43 cellular contexts compared by ENCODE assay signal in the genomic region with DNA sequence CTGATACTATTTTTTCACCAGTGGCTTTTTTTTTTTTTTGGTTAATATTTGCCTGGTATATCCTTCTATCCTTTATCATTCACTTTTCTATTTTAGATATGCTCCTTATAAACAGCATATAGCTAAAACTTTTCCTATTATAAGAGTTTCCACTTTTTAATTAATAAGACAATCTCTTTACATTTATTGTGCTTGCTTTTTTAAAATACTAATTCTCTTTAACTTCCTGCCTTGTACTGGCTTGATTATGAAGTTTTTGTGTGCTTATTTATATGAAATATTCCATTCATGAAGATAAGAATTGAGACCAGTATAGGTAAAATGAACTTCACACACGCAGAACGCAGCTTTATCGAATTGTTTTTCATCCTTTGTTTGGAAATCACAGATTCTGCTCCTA. TPM values are rescaled to one million over a fixed set of nuclear protein-coding genes. Genes with fewer than 3 reads are reported as not detected.
"Had no signal": no experiment of that assay in that cellular context is flagged by ENCODE, and none has a peak within 500 bp of the region (broad histone marks: within the 10 kb centered on the region; RNA-seq: fewer than 3 reads in every experiment).

No MANE protein-coding gene starts in this region.

- H3K36me3 Mint-ChIP-seq: activated naive CD4-positive, alpha-beta T cell treated with anti-CD3 and anti-CD28 coated beads, Interleukin-2, amount 10 ng/mL, durations not matched to agents 7 days and 5 days; activated naive CD4-positive, alpha-beta T cell treated with anti-CD3 and anti-CD28 coated beads, Interleukin-2, amount 50 U/mL, for 24 hours; activated naive CD4-positive, alpha-beta T cell treated with anti-CD3 and anti-CD28 coated beads, Interleukin-2, amount 50 U/mL, for 72 hours; activated naive CD8-positive, alpha-beta T cell; activated naive CD8-positive, alpha-beta T cell treated with anti-CD3 and anti-CD28 coated beads for 36 hours; activated naive CD8-positive, alpha-beta T cell treated with anti-CD3 and anti-CD28 coated beads, Interleukin-2, amount 10 ng/mL, durations not matched to agents 7 days and 5 days; brain had no signal

- H3K4me3 Mint-ChIP-seq: activated naive CD4-positive, alpha-beta T cell treated with anti-CD3 and anti-CD28 coated beads for 36 hours; activated naive CD4-positive, alpha-beta T cell treated with anti-CD3 and anti-CD28 coated beads, Interleukin-2, amount 10 ng/mL, durations not matched to agents 7 days and 5 days; activated naive CD4-positive, alpha-beta T cell treated with anti-CD3 and anti-CD28 coated beads, Interleukin-2, amount 50 U/mL, for 24 hours; activated naive CD8-positive, alpha-beta T cell; activated naive CD8-positive, alpha-beta T cell treated with anti-CD3 and anti-CD28 coated beads for 36 hours; activated naive CD8-positive, alpha-beta T cell treated with anti-CD3 and anti-CD28 coated beads, Interleukin-2, amount 10 ng/mL, durations not matched to agents 7 days and 5 days; activated naive CD8-positive, alpha-beta T cell treated with anti-CD3 and anti-CD28 coated beads, Interleukin-2, amount 50 U/mL, for 24 hours; activated T-cell treated with anti-CD3 and anti-CD28 coated beads, Interleukin-2, amount 50 U/mL, for 24 hours; activated T-cell treated with anti-CD3 and anti-CD28 coated beads, Interleukin-2, amount 50 U/mL, for 4 hours; activated T-cell treated with anti-CD3 and anti-CD28 coated beads, Interleukin-2, amount 50 U/mL, for 72 hours; activated T-helper 1 cell treated with anti-CD3 and anti-CD28 coated beads, Interleukin-12 subunit alpha, Interleukin-12 subunit beta, Interleukin-2, Interleukin-4 antibody, amounts not matched to agents 30 ng/mL and 10 ng/mL and 1 ng/mL, durations not matched to agents 14 hours and 24 hours and 36 hours; activated T-helper 17 cell treated with anti-CD3 and anti-CD28 coated beads, Interleukin-2, amount 50 U/mL, for 72 hours; brain; central memory CD8-positive, alpha-beta T cell had no signal

- H3K4me1 ChIP-seq: adrenal gland, ascending aorta, body of pancreas, breast epithelium had no signal

- H3K9me3 Mint-ChIP-seq: activated naive CD4-positive, alpha-beta T cell treated with anti-CD3 and anti-CD28 coated beads for 36 hours; activated naive CD4-positive, alpha-beta T cell treated with anti-CD3 and anti-CD28 coated beads, Interleukin-2, amount 10 ng/mL, durations not matched to agents 7 days and 5 days; activated naive CD4-positive, alpha-beta T cell treated with anti-CD3 and anti-CD28 coated beads, Interleukin-2, amount 50 U/mL, for 24 hours; activated naive CD4-positive, alpha-beta T cell treated with anti-CD3 and anti-CD28 coated beads, Interleukin-2, amount 50 U/mL, for 72 hours; activated naive CD8-positive, alpha-beta T cell treated with anti-CD3 and anti-CD28 coated beads for 36 hours; activated naive CD8-positive, alpha-beta T cell treated with anti-CD3 and anti-CD28 coated beads, Interleukin-2, amount 10 ng/mL, durations not matched to agents 7 days and 5 days; activated naive CD8-positive, alpha-beta T cell treated with anti-CD3 and anti-CD28 coated beads, Interleukin-2, amount 50 U/mL, for 24 hours; activated T-cell treated with anti-CD3 and anti-CD28 coated beads, Interleukin-2, amount 50 U/mL, for 24 hours; activated T-cell treated with anti-CD3 and anti-CD28 coated beads, Interleukin-2, amount 50 U/mL, for 4 hours; activated T-cell treated with anti-CD3 and anti-CD28 coated beads, Interleukin-2, amount 50 U/mL, for 72 hours; activated T-helper 1 cell treated with anti-CD3 and anti-CD28 coated beads, Interleukin-12 subunit alpha, Interleukin-12 subunit beta, Interleukin-2, Interleukin-4 antibody, amounts not matched to agents 30 ng/mL and 10 ng/mL and 1 ng/mL, durations not matched to agents 14 hours and 24 hours and 36 hours; activated T-helper 17 cell treated with anti-CD3 and anti-CD28 coated beads, Interleukin-2, amount 50 U/mL, for 72 hours; activated T-helper 2 cell treated with anti-CD3 and anti-CD28 coated beads, Interferon-gamma antibody, Interleukin-2, Interleukin-4, amounts not matched to agents 10 μg/mL and 5 μg/mL and 100 μg/mL, durations not matched to agents 14 hours and 24 hours and 36 hours; brain; central memory CD8-positive, alpha-beta T cell had no signal

- H3K27me3 ChIP-seq: adrenal gland, ascending aorta, body of pancreas, brain microvascular endothelial cell, breast epithelium, cardiac muscle cell had no signal

- H3K9me3 ChIP-seq: adrenal gland, ascending aorta, body of pancreas, breast epithelium had no signal

- H3K27ac ChIP-seq: adrenal gland, ascending aorta, body of pancreas, brain microvascular endothelial cell, breast epithelium, cardiac muscle cell had no signal

- H3K27ac Mint-ChIP-seq: activated naive CD4-positive, alpha-beta T cell treated with anti-CD3 and anti-CD28 coated beads for 36 hours; activated naive CD4-positive, alpha-beta T cell treated with anti-CD3 and anti-CD28 coated beads, Interleukin-2, amount 10 ng/mL, durations not matched to agents 7 days and 5 days; activated naive CD4-positive, alpha-beta T cell treated with anti-CD3 and anti-CD28 coated beads, Interleukin-2, amount 50 U/mL, for 24 hours; activated naive CD4-positive, alpha-beta T cell treated with anti-CD3 and anti-CD28 coated beads, Interleukin-2, amount 50 U/mL, for 72 hours; activated naive CD8-positive, alpha-beta T cell; activated naive CD8-positive, alpha-beta T cell treated with anti-CD3 and anti-CD28 coated beads for 36 hours; activated naive CD8-positive, alpha-beta T cell treated with anti-CD3 and anti-CD28 coated beads, Interleukin-2, amount 10 ng/mL, durations not matched to agents 7 days and 5 days; activated naive CD8-positive, alpha-beta T cell treated with anti-CD3 and anti-CD28 coated beads, Interleukin-2, amount 50 U/mL, for 24 hours; activated T-cell treated with anti-CD3 and anti-CD28 coated beads, Interleukin-2, amount 50 U/mL, for 24 hours; activated T-cell treated with anti-CD3 and anti-CD28 coated beads, Interleukin-2, amount 50 U/mL, for 72 hours; activated T-helper 1 cell treated with anti-CD3 and anti-CD28 coated beads, Interleukin-12 subunit alpha, Interleukin-12 subunit beta, Interleukin-2, Interleukin-4 antibody, amounts not matched to agents 30 ng/mL and 10 ng/mL and 1 ng/mL, durations not matched to agents 14 hours and 24 hours and 36 hours; activated T-helper 17 cell treated with anti-CD3 and anti-CD28 coated beads, Interleukin-2, amount 50 U/mL, for 72 hours; activated T-helper 2 cell treated with anti-CD3 and anti-CD28 coated beads, Interferon-gamma antibody, Interleukin-2, Interleukin-4, amounts not matched to agents 10 μg/mL and 5 μg/mL and 100 μg/mL, durations not matched to agents 14 hours and 24 hours and 36 hours; brain had no signal

- ATAC-seq: activated naive CD4-positive, alpha-beta T cell treated with anti-CD3 and anti-CD28 coated beads, Interleukin-2, amount 50 U/mL, for 72 hours; activated naive CD8-positive, alpha-beta T cell treated with anti-CD3 and anti-CD28 coated beads, Interleukin-2, amount 50 U/mL, for 24 hours; activated T-cell treated with anti-CD3 and anti-CD28 coated beads, Interleukin-2, amount 50 U/mL, for 4 hours; activated T-cell treated with anti-CD3 and anti-CD28 coated beads, Interleukin-2, amount 50 U/mL, for 72 hours; activated T-helper 17 cell treated with anti-CD3 and anti-CD28 coated beads, Interleukin-2, amount 50 U/mL, for 72 hours; body of pancreas had no signal

- DNase-seq: activated effector memory CD4-positive, alpha-beta T cell treated with anti-CD3 and anti-CD28 coated beads, Interleukin-2, amount 50 U/mL, for 16 hours; activated effector memory CD4-positive, alpha-beta T cell treated with Interleukin-2 at 50 U/mL for 16 hours; activated gamma-delta T cell; activated gamma-delta T cell treated with Interleukin-2 at 50 U/mL for 16 hours; activated naive CD4-positive, alpha-beta T cell; activated naive CD4-positive, alpha-beta T cell treated with anti-CD3 and anti-CD28 coated beads for 36 hours; activated naive CD4-positive, alpha-beta T cell treated with anti-CD3 and anti-CD28 coated beads, Interleukin-2, amount 10 ng/mL, durations not matched to agents 7 days and 5 days; activated naive CD4-positive, alpha-beta T cell treated with anti-CD3 and anti-CD28 coated beads, Interleukin-2, amount 50 U/mL, for 16 hours; activated naive CD8-positive, alpha-beta T cell treated with anti-CD3 and anti-CD28 coated beads for 36 hours; activated naive CD8-positive, alpha-beta T cell treated with anti-CD3 and anti-CD28 coated beads, Interleukin-2, amount 10 ng/mL, durations not matched to agents 7 days and 5 days; activated naive CD8-positive, alpha-beta T cell treated with anti-CD3 and anti-CD28 coated beads, Interleukin-2, amount 50 U/mL, for 24 hours; activated T-cell treated with anti-CD3 and anti-CD28 coated beads, Interleukin-2, amount 50 U/mL, for 24 hours; activated T-cell treated with anti-CD3 and anti-CD28 coated beads, Interleukin-2, amount 50 U/mL, for 4 hours; activated T-cell treated with anti-CD3 and anti-CD28 coated beads, Interleukin-2, amount 50 U/mL, for 48 hours; activated T-cell treated with anti-CD3 and anti-CD28 coated beads, Interleukin-2, amount 50 U/mL, for 72 hours; adrenal gland; amniotic stem cell; amygdala; anterior cingulate cortex; aorta; body of pancreas; brain microvascular endothelial cell; caudate nucleus; central memory CD4-positive, alpha-beta T cell; cerebellar nuclear complex had no signal

- H3K36me3 ChIP-seq: adrenal gland, ascending aorta, brain microvascular endothelial cell, breast epithelium, cardiac muscle cell had no signal

- H3K4me3 ChIP-seq: adrenal gland, ascending aorta, body of pancreas, breast epithelium, cardiac muscle cell had no signal

- H3K4me1 Mint-ChIP-seq: activated naive CD4-positive, alpha-beta T cell treated with anti-CD3 and anti-CD28 coated beads, Interleukin-2, amount 10 ng/mL, durations not matched to agents 7 days and 5 days; activated naive CD4-positive, alpha-beta T cell treated with anti-CD3 and anti-CD28 coated beads, Interleukin-2, amount 50 U/mL, for 24 hours; activated naive CD8-positive, alpha-beta T cell treated with anti-CD3 and anti-CD28 coated beads for 36 hours; activated naive CD8-positive, alpha-beta T cell treated with anti-CD3 and anti-CD28 coated beads, Interleukin-2, amount 10 ng/mL, durations not matched to agents 7 days and 5 days; activated naive CD8-positive, alpha-beta T cell treated with anti-CD3 and anti-CD28 coated beads, Interleukin-2, amount 50 U/mL, for 24 hours; activated T-helper 17 cell treated with anti-CD3 and anti-CD28 coated beads, Interleukin-2, amount 50 U/mL, for 72 hours; brain; central memory CD8-positive, alpha-beta T cell had no signal

- H3K27me3 Mint-ChIP-seq: activated naive CD4-positive, alpha-beta T cell treated with anti-CD3 and anti-CD28 coated beads, Interleukin-2, amount 50 U/mL, for 24 hours; activated naive CD8-positive, alpha-beta T cell; activated naive CD8-positive, alpha-beta T cell treated with anti-CD3 and anti-CD28 coated beads for 36 hours; activated naive CD8-positive, alpha-beta T cell treated with anti-CD3 and anti-CD28 coated beads, Interleukin-2, amount 10 ng/mL, durations not matched to agents 7 days and 5 days; activated naive CD8-positive, alpha-beta T cell treated with anti-CD3 and anti-CD28 coated beads, Interleukin-2, amount 50 U/mL, for 24 hours; activated T-cell treated with anti-CD3 and anti-CD28 coated beads, Interleukin-2, amount 50 U/mL, for 24 hours; activated T-helper 17 cell treated with anti-CD3 and anti-CD28 coated beads, Interleukin-2, amount 50 U/mL, for 72 hours; brain had no signal

- FAIRE-seq: astrocyte, bronchial epithelial cell, colon had no signal

RNA-seq across cellular contexts. Expression of gene CDRT15, which starts 9.0 kb away (rescaled TPM):
- total RNA-seq: activated naive CD4-positive, alpha-beta T cell treated with anti-CD3 and anti-CD28 coated beads for 36 hours; activated naive CD4-positive, alpha-beta T cell treated with anti-CD3 and anti-CD28 coated beads, Interleukin-2, amount 50 U/mL, for 72 hours; activated naive CD8-positive, alpha-beta T cell treated with anti-CD3 and anti-CD28 coated beads for 36 hours; activated naive CD8-positive, alpha-beta T cell treated with anti-CD3 and anti-CD28 coated beads, Interleukin-2, amount 10 ng/mL, durations not matched to agents 7 days and 5 days; activated T-cell treated with anti-CD3 and anti-CD28 coated beads, Interleukin-2, amount 50 U/mL, for 4 hours; activated T-cell treated with anti-CD3 and anti-CD28 coated beads, Interleukin-2, amount 50 U/mL, for 72 hours; activated T-helper 1 cell treated with anti-CD3 and anti-CD28 coated beads, Interleukin-12 subunit alpha, Interleukin-12 subunit beta, Interleukin-2, Interleukin-4 antibody, amounts not matched to agents 30 ng/mL and 10 ng/mL and 1 ng/mL, durations not matched to agents 14 hours and 24 hours and 36 hours; activated T-helper 17 cell treated with anti-CD3 and anti-CD28 coated beads, Interleukin-2, amount 50 U/mL, for 72 hours; activated T-helper 2 cell treated with anti-CD3 and anti-CD28 coated beads, Interferon-gamma antibody, Interleukin-2, Interleukin-4, amounts not matched to agents 10 μg/mL and 5 μg/mL and 100 μg/mL, durations not matched to agents 14 hours and 24 hours and 36 hours; adrenal gland; aorta; ascending aorta; astrocyte; body of pancreas; breast epithelium; bronchial epithelial cell; cardiac muscle cell; cardiac septum; cerebellum; chondrocyte had no signal
- polyA plus RNA-seq: adipose tissue, adrenal gland, aorta had no signal
